In genomic region chr1:19769211-19769932, GRCh38 we compare ENCODE assay signal across 1 cellular context.
TF ChIP-seq lines count a peak whose summit lies in the region.

No MANE protein-coding gene starts in this region.

TF ChIP-seq in GM23338, 12 proteins besides CTCF, POLR2A, EP300 and RAD21 (continued from another document):
- TF ChIP-seq POLR2AphosphoS5 (IDR thresholded peaks at IDR 0.05; ENCODE audit: low read depth) = no peak
- no peak for TF ChIP-seq ZNF462 (CRISPR knock-in tag; IDR thresholded peaks at IDR 0.05)
- TF ChIP-seq JUNB (IDR thresholded peaks at IDR 0.05; ENCODE audit: unreplicated experiment) = no peak
- no peak for TF ChIP-seq STAT1 (IDR thresholded peaks at IDR 0.05; ENCODE audit: unreplicated experiment)
- no peak for TF ChIP-seq ZNF331 (CRISPR knock-in tag; IDR thresholded peaks at IDR 0.05; ENCODE audit: low read depth)
- no peak for TF ChIP-seq EZH2phosphoT487 (IDR thresholded peaks at IDR 0.05; ENCODE audit: unreplicated experiment)
- TF ChIP-seq REST (IDR thresholded peaks at IDR 0.05; ENCODE audit: unreplicated experiment) = no peak
